25 cellular contexts compared by ENCODE assay signal in genomic region chr1:5725855-5726585, GRCh38.
DNase-seq lines count a peak whose midpoint lies in the region; ATAC-seq, FAIRE-seq and TF ChIP-seq lines count a peak whose summit lies in the region.
"Had no signal": no experiment of that assay in that cellular context is flagged by ENCODE, and none has a peak within 500 bp of the region (broad histone marks: within the 10 kb centered on the region; RNA-seq: fewer than 3 reads in every experiment).

No MANE protein-coding gene starts in this region.

- H3K27ac ChIP-seq in right lobe of liver (no peak overlapping the region), HepG2 (ENCODE audit: extremely low read length, insufficient read depth, low read length) (no peak overlapping the region), neuronal stem cell (replicated peaks; ENCODE audit: low read length) (no peak overlapping the region)
- H3K27ac ChIP-seq: GM23248, KMS-11, PC-9, RWPE1 had no signal

- no peak overlapping the region for H3K4ac ChIP-seq in neuronal stem cell (ENCODE audit: low read length)

- H3K36me3 Mint-ChIP-seq in stimulated activated effector memory CD8-positive, alpha-beta T cell treated with anti-CD3 and anti-CD28 coated beads, Interleukin-12 subunit alpha, Interleukin-12 subunit beta, amount 100 ng/mL, for 72 hours = no peaks in the 10 kb centered on the region
- H3K36me3 Mint-ChIP-seq: CD4-positive, alpha-beta memory T cell had no signal

- CTCF ChIA-PET in HepG2 (lab: Yijun Ruan, JAX; ENCODE audit: low intra/inter-chr PET ratio, low total read pairs) = no interaction called here

- H3K9me3 ChIP-seq in right lobe of liver (no peaks in the 10 kb centered on the region), HepG2 (ENCODE audit: low read length) (no peaks in the 10 kb centered on the region), neuronal stem cell (replicated peaks in 1 of 2; ENCODE audit: control insufficient read depth in 2 of 2, insufficient read depth in 1 of 2, low read depth in 1 of 2, low read length in 2 of 2) (no peaks in the 10 kb centered on the region)
- H3K9me3 ChIP-seq: BE2C, HAP-1 had no signal

- intact Hi-C loops in right lobe of liver (cut with DNase I) (no loop called here), HepG2 (cut with micrococcal nuclease; ENCODE audit: unreplicated experiment) (no loop called here)

- H2BK120ac ChIP-seq in neuronal stem cell (ENCODE audit: low read depth, low read length) = no peak overlapping the region

- H3K27ac Mint-ChIP-seq in stimulated activated effector memory CD8-positive, alpha-beta T cell treated with anti-CD3 and anti-CD28 coated beads, Interleukin-12 subunit alpha, Interleukin-12 subunit beta, amount 100 ng/mL, for 72 hours = no peak overlapping the region
- H3K27ac Mint-ChIP-seq: CD4-positive, alpha-beta memory T cell had no signal

- H2BK5ac ChIP-seq in neuronal stem cell (ENCODE audit: low read length) = no peak overlapping the region

- no peaks in the 10 kb centered on the region for H3K79me2 ChIP-seq in HepG2 (ENCODE audit: insufficient read depth, low read length)

- TF ChIP-seq CTCF in right lobe of liver (IDR thresholded peaks at IDR 0.05) (no peak), HepG2 (CRISPR knock-in tag; IDR thresholded peaks at IDR 0.05) (no peak), bronchial epithelial cell (IDR thresholded peaks at IDR 0.05; ENCODE audit: insufficient read depth, low read length, severe bottlenecking) (no peak)

- no peak overlapping the region for H3K9ac ChIP-seq in HepG2 (ENCODE audit: insufficient read depth, low read depth, low read length)
- H3K9ac ChIP-seq in neuronal stem cell (ENCODE audit: low read depth, low read length, poor library complexity) = peak overlapping the region; percentile 22
- H3K9ac ChIP-seq: GM23248, KMS-11 had no signal

- no peak overlapping the region for H4K91ac ChIP-seq in neuronal stem cell (ENCODE audit: low read depth, low read length, poor library complexity)

- H2AK5ac ChIP-seq in neuronal stem cell (ENCODE audit: low read depth, low read length) = no peak overlapping the region

- POLR2A ChIA-PET in HepG2 (lab: Yijun Ruan, JAX) = no interaction called here

- 36% methylated on average over 6 of the region's 14 CpGs for WGBS in right lobe of liver (ENCODE audit: insufficient coverage, low coverage, low lambda C conversion rate, missing lambda C conversion rate)
- WGBS in HepG2 (ENCODE audit: low lambda C conversion rate) = 21% methylated on average over 5 of the region's 14 CpGs
- no CpG with 5 or more reads among the region's 14 CpGs for WGBS in neuronal stem cell (ENCODE audit: extremely low coverage in 2 of 2, insufficient read length in 2 of 2, insufficient replicate concordance in 1 of 2), 2 donors

- H3K79me1 ChIP-seq in neuronal stem cell (ENCODE audit: low read depth, low read length) = no peaks in the 10 kb centered on the region

- H3K4me3 Mint-ChIP-seq in stimulated activated effector memory CD8-positive, alpha-beta T cell treated with anti-CD3 and anti-CD28 coated beads, Interleukin-12 subunit alpha, Interleukin-12 subunit beta, amount 100 ng/mL, for 72 hours = no peak overlapping the region
- H3K4me3 Mint-ChIP-seq: CD4-positive, alpha-beta memory T cell had no signal

- no peak overlapping the region for H2BK12ac ChIP-seq in neuronal stem cell (ENCODE audit: low read length)

- H3K4me1 Mint-ChIP-seq in stimulated activated effector memory CD8-positive, alpha-beta T cell treated with anti-CD3 and anti-CD28 coated beads, Interleukin-12 subunit alpha, Interleukin-12 subunit beta, amount 100 ng/mL, for 72 hours = no peaks in the 10 kb centered on the region
- H3K4me1 Mint-ChIP-seq: CD4-positive, alpha-beta memory T cell had no signal

- DNase-seq in right lobe of liver (peak in 2 of 3 donors; percentile 18 to 22), HepG2 (ENCODE audit: low spot score) (no peak), bronchial epithelial cell (ENCODE audit: low read depth) (no peak), neuronal stem cell (ENCODE audit: low spot score) (no peak), C1 segment of cervical spinal cord (lab: John Stamatoyannopoulos, UW) (no peak)
- DNase-seq in stimulated activated effector memory CD8-positive, alpha-beta T cell treated with anti-CD3 and anti-CD28 coated beads, Interleukin-12 subunit alpha, Interleukin-12 subunit beta, amount 100 ng/mL, for 72 hours (ENCODE audit: low spot score in 2 of 2) = no peak
- DNase-seq: BE2C; CD4-positive, alpha-beta memory T cell; DMS153; GM23248; IMR-90; NCI-H1105; NCI-H146; NCI-H2029; NCI-H2227 treated with DMSO at 0.1 percent for 48 hours; NCI-H510A; NCI-H748 treated with DMSO at 0.1 percent for 48 hours; PC-9 had no signal

- H3K4me2 ChIP-seq in HepG2 (ENCODE audit: low read depth, low read length) (no peak overlapping the region), neuronal stem cell (ENCODE audit: insufficient read depth, low read length, poor library complexity, severe bottlenecking) (no peak overlapping the region)
- H3K4me2 ChIP-seq: KMS-11, PC-9 had no signal

- H4K8ac ChIP-seq in neuronal stem cell (ENCODE audit: low read depth, low read length) = no peak overlapping the region

- no TSS peak for BruUV-seq in HepG2 (replicated peaks; lab: Mats Ljungman, UMichigan)

- no peak overlapping the region for H3K4me3 ChIP-seq in right lobe of liver
- H3K4me3 ChIP-seq in HepG2 (replicated peaks in 1 of 3; ENCODE audit: insufficient read depth in 1 of 3, low read depth in 2 of 3, low read length in 3 of 3) = no peak overlapping the region
- no peak overlapping the region for H3K4me3 ChIP-seq in bronchial epithelial cell (ENCODE audit: low read depth, low read length)
- no peak overlapping the region for H3K4me3 ChIP-seq in neuronal stem cell (ENCODE audit: low read length in 2 of 2)
- H3K4me3 ChIP-seq: GM23248, HAP-1, PC-9 had no signal

- TF ChIP-seq RAD21 in HepG2 (CRISPR knock-in tag; IDR thresholded peaks at IDR 0.05) = no peak

- TF ChIP-seq EP300 in HepG2 (IDR thresholded peaks at IDR 0.05; ENCODE audit: low read depth in 2 of 2, low read length in 2 of 2) (no peak), HepG2 (CRISPR knock-in tag; IDR thresholded peaks at IDR 0.05; ENCODE audit: borderline replicate concordance) (no peak)

- H3K18ac ChIP-seq in neuronal stem cell (ENCODE audit: low read length) = peak overlapping the region; percentile 73

- no peak overlapping the region for H2AFZ ChIP-seq in HepG2 (ENCODE audit: low read length)
- no peak overlapping the region for H2AFZ ChIP-seq in neuronal stem cell (ENCODE audit: low read length)
- H2AFZ ChIP-seq: GM23248, PC-9 had no signal

- no peaks in the 10 kb centered on the region for H3K4me1 ChIP-seq in right lobe of liver
- no peaks in the 10 kb centered on the region for H3K4me1 ChIP-seq in HepG2 (ENCODE audit: insufficient read depth, low read length)
- H3K4me1 ChIP-seq in neuronal stem cell (ENCODE audit: control insufficient read depth in 2 of 2, insufficient read depth in 1 of 2, low read depth in 1 of 2, low read length in 2 of 2) = peaks cover 0 to 17% of the 10 kb centered on the region in 2 donors
- H3K4me1 ChIP-seq: BE2C, HAP-1 had no signal

- TF ChIP-seq POLR2A in right lobe of liver (IDR thresholded peaks at IDR 0.05) (no peak), HepG2 (IDR thresholded peaks at IDR 0.05; ENCODE audit: insufficient read depth in 1 of 2, low read depth in 2 of 2, low read length in 2 of 2) (no peak)

- no peak for ATAC-seq in right lobe of liver
- ATAC-seq in HepG2 = no peak
- ATAC-seq in stimulated activated effector memory CD8-positive, alpha-beta T cell treated with anti-CD3 and anti-CD28 coated beads, Interleukin-12 subunit alpha, Interleukin-12 subunit beta, amount 100 ng/mL, for 72 hours = no peak
- ATAC-seq in HG03354 (IDR thresholded peaks at IDR 0.05; ENCODE audit: poor library complexity, severe bottlenecking, unreplicated experiment) = no peak

- no peak for FAIRE-seq in HepG2 (lab: Jason Lieb, UNC)
- peak; percentile 60 for FAIRE-seq in bronchial epithelial cell (lab: Jason Lieb, UNC)
- FAIRE-seq: A204.1, GM12892, HTR-8/SVneo had no signal

- no peak overlapping the region for H2BK15ac ChIP-seq in neuronal stem cell (ENCODE audit: low read length)

- H3K23ac ChIP-seq in neuronal stem cell (ENCODE audit: low read depth, low read length, poor library complexity) = peak overlapping the region; percentile 46

- no peaks in the 10 kb centered on the region for H4K20me1 ChIP-seq in HepG2 (ENCODE audit: insufficient read depth, low read length)

- no peaks in the 10 kb centered on the region for H3K9me3 Mint-ChIP-seq in stimulated activated effector memory CD8-positive, alpha-beta T cell treated with anti-CD3 and anti-CD28 coated beads, Interleukin-12 subunit alpha, Interleukin-12 subunit beta, amount 100 ng/mL, for 72 hours

- H3K27me3 ChIP-seq in right lobe of liver (no peaks in the 10 kb centered on the region), HepG2 (ENCODE audit: control insufficient read depth in 1 of 2, insufficient read depth in 2 of 2, low read length in 2 of 2) (peaks cover 4 to 37% of the 10 kb centered on the region in 2 experiments; a peak in 4 of 5 replicates), bronchial epithelial cell (ENCODE audit: control insufficient read depth, insufficient read depth, low read length) (peaks cover 2% of the 10 kb centered on the region), neuronal stem cell (ENCODE audit: control insufficient read depth in 3 of 3, insufficient read depth in 3 of 3, low read depth in 1 of 3, low read length in 3 of 3) (peaks cover 0 to 17% (median 0%) of the 10 kb centered on the region in 3 experiments)
- H3K27me3 ChIP-seq: BE2C had no signal

- H3K36me3 ChIP-seq in right lobe of liver (no peaks in the 10 kb centered on the region), HepG2 (replicated peaks in 1 of 2; ENCODE audit: control insufficient read depth in 1 of 2, insufficient read depth in 2 of 2, low read length in 2 of 2) (no peaks in the 10 kb centered on the region), bronchial epithelial cell (ENCODE audit: control insufficient read depth, insufficient read depth, low read length) (no peaks in the 10 kb centered on the region), neuronal stem cell (replicated peaks in 1 of 2; ENCODE audit: control insufficient read depth in 2 of 2, insufficient read depth in 2 of 2, low read length in 2 of 2) (no peaks in the 10 kb centered on the region)
- H3K36me3 ChIP-seq: BE2C, HAP-1 had no signal

- in situ Hi-C loops in HepG2 (cut with HindIII; ENCODE audit: extremely low pct_ligation_motif_present, low pct_unique_long_range_greater_than_20kb) = no loop called here

- no peak overlapping the region for H3K14ac ChIP-seq in neuronal stem cell (ENCODE audit: low read length)

TF ChIP-seq in HepG2, 621 proteins besides CTCF, POLR2A, EP300 and RAD21:
- no peak for TF ChIP-seq ZNF691 (CRISPR knock-in tag; IDR thresholded peaks at IDR 0.05; ENCODE audit: borderline replicate concordance, low read depth)
- TF ChIP-seq SRSF1 (optimal IDR thresholded peaks at IDR 0.05; ENCODE audit: low read depth, low read length) = no peak
- no peak for TF ChIP-seq BCL6 (CRISPR knock-in tag; IDR thresholded peaks at IDR 0.05)
TF ChIP-seq in HepG2: peak in this region for 0.

Comparison
In these comparisons a context has a peak if more than half of its experiments do, and no peak if none do; other contexts are left out.
1. DNase-seq: peak in right lobe of liver (2 of 3); none in HepG2 (single experiment), bronchial epithelial cell (single experiment), neuronal stem cell (single experiment), stimulated activated effector memory CD8-positive, alpha-beta T cell treated with anti-CD3 and anti-CD28 coated beads, Interleukin-12 subunit alpha, Interleukin-12 subunit beta, amount 100 ng/mL, for 72 hours (0 of 2) and C1 segment of cervical spinal cord (0 of 14).